In the genomic region with DNA sequence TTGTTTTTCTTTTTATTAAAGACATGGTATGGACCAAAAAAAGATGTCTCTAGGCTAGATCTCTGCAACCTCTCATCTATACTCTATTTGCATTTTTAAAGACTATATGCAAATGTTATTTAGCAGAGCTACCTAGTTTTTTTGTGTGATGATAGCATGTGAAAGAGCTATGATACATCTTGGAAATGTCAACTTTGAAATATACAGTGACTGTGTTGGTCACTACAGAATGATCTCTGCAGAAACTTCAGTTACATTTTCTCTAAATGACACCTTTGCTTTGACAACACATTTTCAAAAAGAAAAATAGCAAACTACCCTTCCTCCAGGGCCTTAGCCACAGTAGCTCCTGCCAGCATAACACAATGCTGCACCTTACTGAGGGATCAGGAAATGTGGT, we compare ENCODE assay signal across 25 cellular contexts.
"Had no signal": no experiment of that assay in that cellular context is flagged by ENCODE, and none has a peak within 500 bp of the region (broad histone marks: within the 10 kb centered on the region; RNA-seq: fewer than 3 reads in every experiment).

No MANE protein-coding gene starts in this region.

- H3K9me3 ChIP-seq: adrenal gland, right lobe of liver, thyroid gland, upper lobe of right lung had no signal

- H3K9me3 Mint-ChIP-seq: nephron progenitor cell had no signal

- H3K36me3 ChIP-seq: adrenal gland, heart right ventricle, right lobe of liver, thyroid gland, upper lobe of right lung had no signal

- H3K27me3 Mint-ChIP-seq: T-helper 17 cell had no signal

- H3K27ac Mint-ChIP-seq: nephron progenitor cell, T-helper 17 cell had no signal

- H3K4me3 ChIP-seq: adrenal gland, heart right ventricle, right lobe of liver, skin epidermis, thyroid gland, upper lobe of right lung had no signal

- ATAC-seq: heart right ventricle, left cardiac atrium, right lobe of liver, T-helper 17 cell, upper lobe of right lung had no signal

- H3K27ac ChIP-seq: adrenal gland, heart right ventricle, parathyroid adenoma, right lobe of liver, skin epidermis, thyroid gland, upper lobe of right lung had no signal

- H3K4me1 ChIP-seq: adrenal gland, heart right ventricle, parathyroid adenoma, right lobe of liver, thyroid gland, upper lobe of right lung had no signal

- H3K27me3 ChIP-seq: adrenal gland, right lobe of liver, thyroid gland, upper lobe of right lung had no signal

- H3K4me3 Mint-ChIP-seq: nephron progenitor cell, T-helper 17 cell had no signal

- DNase-seq: activated CD4-positive, alpha-beta T cell treated with anti-CD3 and anti-CD28 coated beads, Interleukin-2, amount 50 U/mL, for 1 hour; activated CD4-positive, CD25-positive, alpha-beta regulatory T cell; activated CD8-positive, alpha-beta memory T cell treated with anti-CD3 and anti-CD28 coated beads for 24 hours; activated CD8-positive, alpha-beta memory T cell treated with anti-CD3 and anti-CD28 coated beads, Interleukin-2, amount 50 U/mL, for 4 hours; activated naive CD4-positive, alpha-beta T cell treated with Interleukin-2 at 50 U/mL for 16 hours; adrenal gland; central memory CD4-positive, alpha-beta T cell; dermis blood vessel endothelial cell; effector CD8-positive, alpha-beta T cell; erythroblast; foreskin fibroblast; heart right ventricle; islet precursor cell; left cardiac atrium; nephron progenitor cell; right lobe of liver; stimulated activated CD4-positive, alpha-beta T cell treated with anti-CD3 and anti-CD28 coated beads, Interleukin-1b, Interleukin-23, amount 100 ng/mL, for 48 hours; stimulated activated naive CD4-positive, alpha-beta T cell; substantia nigra; SW 1271; T-helper 17 cell; thyroid gland; upper lobe of right lung had no signal
